21 cellular contexts compared by ENCODE assay signal in the genomic region with DNA sequence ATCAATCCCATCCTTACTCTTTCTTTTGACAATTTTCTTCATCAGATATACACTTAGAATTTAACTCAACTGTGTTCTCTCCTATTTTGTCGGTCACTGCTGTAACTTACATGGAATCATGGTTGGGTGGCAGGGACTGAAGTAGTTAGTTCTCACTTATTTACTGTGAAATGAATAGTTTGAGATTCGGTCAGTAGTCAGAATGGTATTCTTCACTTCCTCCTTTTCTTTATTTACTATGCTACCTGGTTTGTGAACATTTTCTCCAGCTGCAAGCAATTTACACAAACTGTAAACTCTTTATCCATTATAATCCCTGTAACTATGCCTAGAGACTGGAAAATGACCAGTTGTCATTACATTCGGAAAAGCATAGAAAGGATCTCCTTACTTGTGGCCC. TPM values are rescaled to one million over a fixed set of nuclear protein-coding genes. Genes with fewer than 3 reads are reported as not detected.
DNase-seq lines count a peak whose midpoint lies in the region; ATAC-seq and TF ChIP-seq lines count a peak whose summit lies in the region.
"Had no signal": no experiment of that assay in that cellular context is flagged by ENCODE, and none has a peak within 500 bp of the region (broad histone marks: within the 10 kb centered on the region; RNA-seq: fewer than 3 reads in every experiment).

No MANE protein-coding gene starts in this region.

- H3K27me3 Mint-ChIP-seq in stimulated activated naive B cell treated with anti-CD40 and anti-IgM and Interleukin-4, amounts not matched to agents 10 μg/mL and 1 μg/mL and 100 μg/mL, for 72 hours: peaks cover 21 to 23% of the 10 kb centered on the region in 2 donors

- H3K36me3 Mint-ChIP-seq in stimulated activated naive B cell treated with anti-CD40 and anti-IgM and Interleukin-4, amounts not matched to agents 10 μg/mL and 1 μg/mL and 100 μg/mL, for 72 hours: no peaks in the 10 kb centered on the region

- no peak overlapping the region for H3K4me3 ChIP-seq in coronary artery
- H3K4me3 ChIP-seq: adrenal gland, suprapubic skin had no signal

- no peak overlapping the region for H3K4me3 Mint-ChIP-seq in stimulated activated naive B cell treated with anti-CD40 and anti-IgM and Interleukin-4, amounts not matched to agents 10 μg/mL and 1 μg/mL and 100 μg/mL, for 72 hours
- H3K4me3 Mint-ChIP-seq: central memory CD8-positive, alpha-beta T cell; effector memory CD8-positive, alpha-beta T cell; H9 had no signal

- no peak for DNase-seq in stimulated activated naive B cell treated with anti-CD40 and anti-IgM and Interleukin-4, amounts not matched to agents 10 μg/mL and 1 μg/mL and 100 μg/mL, for 72 hours
- DNase-seq in coronary artery (ENCODE audit: low spot score) (no peak), cardiac septum (ENCODE audit: low spot score) (no peak), NCI-H2196 (lab: John Stamatoyannopoulos, UW; ENCODE audit: unreplicated experiment) (no peak)
- DNase-seq: activated CD4-positive, CD25-positive, alpha-beta regulatory T cell; adrenal gland; effector memory CD8-positive, alpha-beta T cell; H9; KG1; left colon; NCI-H1092 treated with DMSO at 0.1 percent for 48 hours; NCI-H2227 treated with DMSO at 0.1 percent for 48 hours; NK-92 treated with Interleukin-12 subunit alpha and Interleukin-12 subunit beta, amount 100 ng/mL, for 24 hours; stimulated activated CD4-positive, alpha-beta T cell treated with anti-CD3 and anti-CD28 coated beads, Interleukin-2, amount 100 ng/mL, for 48 hours had no signal

- intact Hi-C loops in cardiac septum (cut with DNase I): no loop called here

- H3K27ac Mint-ChIP-seq in stimulated activated naive B cell treated with anti-CD40 and anti-IgM and Interleukin-4, amounts not matched to agents 10 μg/mL and 1 μg/mL and 100 μg/mL, for 72 hours: no peak overlapping the region
- H3K27ac Mint-ChIP-seq: effector memory CD8-positive, alpha-beta T cell; H9 had no signal

- ATAC-seq in GM18873 (IDR thresholded peaks at IDR 0.05; ENCODE audit: low FRiP score, unreplicated experiment) (peak; percentile 81), GM21576 (IDR thresholded peaks at IDR 0.05; ENCODE audit: unreplicated experiment) (peak; percentile 65), HG03060 (IDR thresholded peaks at IDR 0.05; ENCODE audit: low read depth, unreplicated experiment) (peak; percentile 77)
- ATAC-seq in stimulated activated naive B cell treated with anti-CD40 and anti-IgM and Interleukin-4, amounts not matched to agents 10 μg/mL and 1 μg/mL and 100 μg/mL, for 72 hours (replicated peaks): peak; percentile 54 to 57
- ATAC-seq: effector memory CD8-positive, alpha-beta T cell; left colon had no signal

- no peak for TF ChIP-seq CTCF in coronary artery (IDR thresholded peaks at IDR 0.05)

- H3K9me3 Mint-ChIP-seq in stimulated activated naive B cell treated with anti-CD40 and anti-IgM and Interleukin-4, amounts not matched to agents 10 μg/mL and 1 μg/mL and 100 μg/mL, for 72 hours: peaks cover 4 to 6% of the 10 kb centered on the region in 2 donors

- H3K4me1 Mint-ChIP-seq in stimulated activated naive B cell treated with anti-CD40 and anti-IgM and Interleukin-4, amounts not matched to agents 10 μg/mL and 1 μg/mL and 100 μg/mL, for 72 hours: no peaks in the 10 kb centered on the region
- H3K4me1 Mint-ChIP-seq: central memory CD8-positive, alpha-beta T cell had no signal

- no peak overlapping the region for H3K27ac ChIP-seq in coronary artery
- H3K27ac ChIP-seq: adrenal gland, suprapubic skin had no signal

RNA-seq across cellular contexts. Expression of gene GDNF, which starts 41.5 kb away (rescaled TPM):
- 0.30 TPM for total RNA-seq in cardiac septum
- total RNA-seq: activated CD8-positive, alpha-beta memory T cell treated with anti-CD3 and anti-CD28 coated beads for 36 hours; H9; T-helper 1 cell treated with Interleukin-12 subunit alpha and Interleukin-12 subunit beta and Interleukin-4 antibody, amounts not matched to agents 30 ng/mL and 1 ng/mL, for 36 hours had no signal
